ENCODE assay signal across 9 cellular contexts in genomic region chr6:32191696-32192607, GRCh38. TPM values are rescaled to one million over a fixed set of nuclear protein-coding genes. Genes with fewer than 3 reads are reported as not detected.
DNase-seq lines count a peak whose midpoint lies in the region; ATAC-seq lines count a peak whose summit lies in the region.
"Had no signal": no experiment of that assay in that cellular context is flagged by ENCODE, and none has a peak within 500 bp of the region (broad histone marks: within the 10 kb centered on the region; RNA-seq: fewer than 3 reads in every experiment).

No MANE protein-coding gene starts in this region.

- H3K4me1 Mint-ChIP-seq in T-helper 1 cell treated with Interleukin-12 subunit alpha and Interleukin-12 subunit beta and Interleukin-4 antibody, amounts not matched to agents 30 μg/mL and 1 μg/mL, for 36 hours (ENCODE audit: low read depth), result peaks cover 44% of the 10 kb centered on the region
- peaks cover 49% of the 10 kb centered on the region for H3K4me1 Mint-ChIP-seq in activated T-helper 2 cell treated with anti-CD3 and anti-CD28 coated beads, Interferon-gamma antibody, Interleukin-2, Interleukin-4, amounts not matched to agents 10 μg/mL and 5 μg/mL and 100 μg/mL, durations not matched to agents 14 hours and 24 hours and 36 hours (ENCODE audit: low read depth)

- H3K27ac ChIP-seq in layer of hippocampus (ENCODE audit: low read depth, low read length) (peak overlapping the region; percentile 98), substantia nigra (ENCODE audit: low read depth, low read length, poor library complexity, severe bottlenecking) (peak overlapping the region; percentile 98)

- no peaks in the 10 kb centered on the region for H3K27me3 Mint-ChIP-seq in T-helper 1 cell treated with Interleukin-12 subunit alpha and Interleukin-12 subunit beta and Interleukin-4 antibody, amounts not matched to agents 30 μg/mL and 1 μg/mL, for 36 hours (ENCODE audit: low read depth)
- no peaks in the 10 kb centered on the region for H3K27me3 Mint-ChIP-seq in activated T-helper 2 cell treated with anti-CD3 and anti-CD28 coated beads, Interferon-gamma antibody, Interleukin-2, Interleukin-4, amounts not matched to agents 10 μg/mL and 5 μg/mL and 100 μg/mL, durations not matched to agents 14 hours and 24 hours and 36 hours (ENCODE audit: low read depth)

- DNase-seq in T-helper 1 cell (no peak), substantia nigra (lab: John Stamatoyannopoulos, UW) (no peak), ureter (ENCODE audit: low spot score) (no peak)
- DNase-seq in activated T-helper 2 cell treated with anti-CD3 and anti-CD28 coated beads, Interferon-gamma antibody, Interleukin-2, Interleukin-4, amounts not matched to agents 10 μg/mL and 5 μg/mL and 100 μg/mL, durations not matched to agents 14 hours and 24 hours and 36 hours (ENCODE audit: low spot score), result no peak
- DNase-seq: NCI-H1930 had no signal

- peaks cover 38% of the 10 kb centered on the region for H3K36me3 Mint-ChIP-seq in T-helper 1 cell treated with Interleukin-12 subunit alpha and Interleukin-12 subunit beta and Interleukin-4 antibody, amounts not matched to agents 30 μg/mL and 1 μg/mL, for 36 hours (ENCODE audit: low read depth)
- peaks cover 43% of the 10 kb centered on the region for H3K36me3 Mint-ChIP-seq in activated T-helper 2 cell treated with anti-CD3 and anti-CD28 coated beads, Interferon-gamma antibody, Interleukin-2, Interleukin-4, amounts not matched to agents 10 μg/mL and 5 μg/mL and 100 μg/mL, durations not matched to agents 14 hours and 24 hours and 36 hours (ENCODE audit: low read depth)

- H3K9me3 Mint-ChIP-seq in T-helper 1 cell treated with Interleukin-12 subunit alpha and Interleukin-12 subunit beta and Interleukin-4 antibody, amounts not matched to agents 30 μg/mL and 1 μg/mL, for 36 hours, result no peaks in the 10 kb centered on the region
- no peaks in the 10 kb centered on the region for H3K9me3 Mint-ChIP-seq in activated T-helper 2 cell treated with anti-CD3 and anti-CD28 coated beads, Interferon-gamma antibody, Interleukin-2, Interleukin-4, amounts not matched to agents 10 μg/mL and 5 μg/mL and 100 μg/mL, durations not matched to agents 14 hours and 24 hours and 36 hours

- no peak for ATAC-seq in HG02938 (IDR thresholded peaks at IDR 0.05; ENCODE audit: unreplicated experiment)
- ATAC-seq in HG03439 (IDR thresholded peaks at IDR 0.05; ENCODE audit: unreplicated experiment), result no peak

- no peaks in the 10 kb centered on the region for H3K27me3 ChIP-seq in layer of hippocampus (ENCODE audit: control insufficient read depth, insufficient read depth, low read length)

- H3K27ac Mint-ChIP-seq in T-helper 1 cell treated with Interleukin-12 subunit alpha and Interleukin-12 subunit beta and Interleukin-4 antibody, amounts not matched to agents 30 μg/mL and 1 μg/mL, for 36 hours, result peak overlapping the region; percentile 98
- peak overlapping the region; percentile 95 for H3K27ac Mint-ChIP-seq in activated T-helper 2 cell treated with anti-CD3 and anti-CD28 coated beads, Interferon-gamma antibody, Interleukin-2, Interleukin-4, amounts not matched to agents 10 μg/mL and 5 μg/mL and 100 μg/mL, durations not matched to agents 14 hours and 24 hours and 36 hours

- peak overlapping the region; percentile 99 for H3K4me3 Mint-ChIP-seq in T-helper 1 cell treated with Interleukin-12 subunit alpha and Interleukin-12 subunit beta and Interleukin-4 antibody, amounts not matched to agents 30 μg/mL and 1 μg/mL, for 36 hours
- H3K4me3 Mint-ChIP-seq in activated T-helper 2 cell treated with anti-CD3 and anti-CD28 coated beads, Interferon-gamma antibody, Interleukin-2, Interleukin-4, amounts not matched to agents 10 μg/mL and 5 μg/mL and 100 μg/mL, durations not matched to agents 14 hours and 24 hours and 36 hours (ENCODE audit: low read depth), result peak overlapping the region; percentile 97

- intact Hi-C loops in activated T-helper 2 cell treated with anti-CD3 and anti-CD28 coated beads, Interferon-gamma antibody, Interleukin-2, Interleukin-4, amounts not matched to agents 10 μg/mL and 5 μg/mL and 100 μg/mL, durations not matched to agents 14 hours and 24 hours and 36 hours (cut with micrococcal nuclease), result loop anchor here (5.0 to 10.0 kb wide), 2 partner anchors 643 to 1010 kb away; partner anchors contain the start of genes HSD17B8, RXRB, SLC39A7 and TAP2

RNA-seq across cellular contexts. Expression of gene GPSM3, which starts 0.5 kb away (rescaled TPM):
- total RNA-seq in activated T-helper 2 cell treated with anti-CD3 and anti-CD28 coated beads, Interferon-gamma antibody, Interleukin-2, Interleukin-4, amounts not matched to agents 10 μg/mL and 5 μg/mL and 100 μg/mL, durations not matched to agents 14 hours and 24 hours and 36 hours, result 84.2 and 90.7 TPM in 2 replicates
- 33.9 TPM for total RNA-seq in ureter

RNA-seq across cellular contexts. Expression of gene PBX2, which starts 1.9 kb away (rescaled TPM):
- total RNA-seq in activated T-helper 2 cell treated with anti-CD3 and anti-CD28 coated beads, Interferon-gamma antibody, Interleukin-2, Interleukin-4, amounts not matched to agents 10 μg/mL and 5 μg/mL and 100 μg/mL, durations not matched to agents 14 hours and 24 hours and 36 hours, result 80.8 and 85.2 TPM in 2 replicates
- 103 TPM for total RNA-seq in ureter

RNA-seq across cellular contexts. Expression of gene AGER, which starts 7.9 kb away (rescaled TPM):
- total RNA-seq in activated T-helper 2 cell treated with anti-CD3 and anti-CD28 coated beads, Interferon-gamma antibody, Interleukin-2, Interleukin-4, amounts not matched to agents 10 μg/mL and 5 μg/mL and 100 μg/mL, durations not matched to agents 14 hours and 24 hours and 36 hours, result 18.5 and 20.9 TPM in 2 replicates
- total RNA-seq in ureter, result 16.9 TPM

RNA-seq across cellular contexts. Expression of gene RNF5, which starts 13.7 kb away (rescaled TPM):
- 61.9 and 63.8 TPM in 2 replicates for total RNA-seq in activated T-helper 2 cell treated with anti-CD3 and anti-CD28 coated beads, Interferon-gamma antibody, Interleukin-2, Interleukin-4, amounts not matched to agents 10 μg/mL and 5 μg/mL and 100 μg/mL, durations not matched to agents 14 hours and 24 hours and 36 hours
- total RNA-seq in ureter, result 44.4 TPM

RNA-seq across cellular contexts. Expression of gene AGPAT1, which starts 16.1 kb away (rescaled TPM):
- 32.0 and 32.9 TPM in 2 replicates for total RNA-seq in activated T-helper 2 cell treated with anti-CD3 and anti-CD28 coated beads, Interferon-gamma antibody, Interleukin-2, Interleukin-4, amounts not matched to agents 10 μg/mL and 5 μg/mL and 100 μg/mL, durations not matched to agents 14 hours and 24 hours and 36 hours
- 65.0 TPM for total RNA-seq in ureter
